15 cellular contexts compared by ENCODE assay signal in the genomic region with DNA sequence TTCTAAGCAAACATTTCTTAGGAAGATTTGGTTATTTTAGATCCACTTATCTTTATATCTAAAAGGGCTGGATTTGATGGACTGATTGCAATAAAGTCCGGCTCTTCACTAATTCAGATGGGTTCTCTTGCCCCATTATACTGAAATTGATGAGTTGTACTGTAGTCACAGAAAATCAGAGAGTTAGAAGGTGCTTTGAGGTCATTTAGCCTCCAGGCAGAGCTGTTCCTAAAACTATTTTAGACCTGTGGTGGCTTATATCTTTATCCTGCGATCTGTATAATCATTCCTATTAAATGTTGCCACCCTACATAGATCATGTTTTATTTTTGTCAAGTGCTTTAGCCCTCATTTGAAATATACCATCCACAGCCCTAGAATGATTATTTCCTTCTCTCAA.
DNase-seq lines count a peak whose midpoint lies in the region; ATAC-seq, FAIRE-seq and TF ChIP-seq lines count a peak whose summit lies in the region.
"Had no signal": no experiment of that assay in that cellular context is flagged by ENCODE, and none has a peak within 500 bp of the region (broad histone marks: within the 10 kb centered on the region; RNA-seq: fewer than 3 reads in every experiment).

No MANE protein-coding gene starts in this region.

- H3K79me2 ChIP-seq in keratinocyte (ENCODE audit: control insufficient read depth, insufficient read depth, low read length), result no peaks in the 10 kb centered on the region

- no peak overlapping the region for H3K27ac ChIP-seq in RWPE2 (ENCODE audit: poor library complexity, severe bottlenecking)
- H3K27ac ChIP-seq in keratinocyte (ENCODE audit: control insufficient read depth, insufficient read depth, low read length), result no peak overlapping the region

- no peak overlapping the region for H3K4me3 ChIP-seq in RWPE2 (ENCODE audit: severe bottlenecking)
- H3K4me3 ChIP-seq in keratinocyte (ENCODE audit: control insufficient read depth in 2 of 3, extremely low read depth in 1 of 3, insufficient read depth in 2 of 3, low read depth in 1 of 3, low read length in 3 of 3), result no peak overlapping the region
- H3K4me3 ChIP-seq: GM12878 had no signal

- dilution Hi-C loops in keratinocyte (cut with MboI; ENCODE audit: extremely low pct_ligation_motif_present, low sequenced_read_pairs), result no loop called here

- no peak overlapping the region for H2AFZ ChIP-seq in keratinocyte (ENCODE audit: control insufficient read depth, low read length)

- H4K20me1 ChIP-seq in keratinocyte (ENCODE audit: control insufficient read depth, extremely low read depth, insufficient read depth, low read length), result no peaks in the 10 kb centered on the region

- H3K4me1 ChIP-seq in RWPE2 (ENCODE audit: insufficient read depth, poor library complexity, severe bottlenecking) (peaks cover 5% of the 10 kb centered on the region), keratinocyte (ENCODE audit: control insufficient read depth, extremely low read depth, insufficient read depth, low read length) (peaks cover 15% of the 10 kb centered on the region)

- TF ChIP-seq CTCF in RWPE2 (IDR thresholded peaks at IDR 0.05; ENCODE audit: poor library complexity, severe bottlenecking) (no peak), keratinocyte (optimal IDR thresholded peaks at IDR 0.05 in 1 of 3, IDR thresholded peaks at IDR 0.05 in 1 of 3, conservative IDR thresholded peaks at IDR 0.05 in 1 of 3; ENCODE audit: extremely low read depth in 1 of 3, insufficient read depth in 2 of 3, low read length in 3 of 3) (no peak), GM10248 (IDR thresholded peaks at IDR 0.05; ENCODE audit: control extremely low read depth, extremely low read depth, low read depth, missing control alignments) (no peak)

- DNase-seq in M059J (ENCODE audit: low read depth) (peak; percentile 74), RWPE2 (ENCODE audit: low spot score) (no peak), keratinocyte (ENCODE audit: low read depth, low spot score) (peak; percentile 7), activated gamma-delta T cell (lab: John Stamatoyannopoulos, UW) (no peak), GM10248 (ENCODE audit: extremely low spot score) (no peak), cortex of kidney (lab: John Stamatoyannopoulos, UW) (no peak)
- DNase-seq in stimulated activated naive CD8-positive, alpha-beta T cell treated with anti-CD3 and anti-CD28 coated beads, Interleukin-15, Interleukin-2, amounts not matched to agents 100 U/mL and 50 U/mL, for 24 hours, result no peak
- DNase-seq: CD8-positive, alpha-beta T cell; COR-L47; DND-41; GOT3; H9 had no signal

- POLR2A ChIA-PET in GM10248 (lab: Yijun Ruan, JAX), result no interaction called here

- no peaks in the 10 kb centered on the region for H3K9me3 ChIP-seq in RWPE2 (ENCODE audit: severe bottlenecking)
- H3K9me3 ChIP-seq in keratinocyte (ENCODE audit: control insufficient read depth, low read depth, low read length), result no peaks in the 10 kb centered on the region

- no peaks in the 10 kb centered on the region for H3K36me3 ChIP-seq in RWPE2 (ENCODE audit: low read depth)
- no peaks in the 10 kb centered on the region for H3K36me3 ChIP-seq in keratinocyte (ENCODE audit: control insufficient read depth in 2 of 2, extremely low read depth in 1 of 2, insufficient read depth in 2 of 2, low read length in 2 of 2)

- no peak overlapping the region for H3K9ac ChIP-seq in keratinocyte (ENCODE audit: control insufficient read depth, extremely low read depth, insufficient read depth, low read length)

- FAIRE-seq in keratinocyte (lab: Jason Lieb, UNC), result no peak
- FAIRE-seq: D721Med, GM12878, GM18507 had no signal

- H3K27me3 ChIP-seq in RWPE2 (ENCODE audit: insufficient read depth, poor library complexity, severe bottlenecking) (no peaks in the 10 kb centered on the region), keratinocyte (ENCODE audit: control insufficient read depth, extremely low read depth, insufficient read depth, low read length) (no peaks in the 10 kb centered on the region)

- no peaks in the 10 kb centered on the region for H3K9me1 ChIP-seq in keratinocyte (ENCODE audit: control insufficient read depth, extremely low read depth, insufficient read depth, low read length)

- H3K4me2 ChIP-seq in keratinocyte (ENCODE audit: control insufficient read depth, extremely low read depth, insufficient read depth, low read depth, low read length), result peak overlapping the region; percentile 50

- CTCF ChIA-PET in GM10248 (lab: Yijun Ruan, JAX), result no interaction called here

- ATAC-seq in RWPE2 (ENCODE audit: low read depth), result peak; percentile 80
- ATAC-seq in stimulated activated naive CD8-positive, alpha-beta T cell treated with anti-CD3 and anti-CD28 coated beads, Interleukin-15, Interleukin-2, amounts not matched to agents 100 U/mL and 50 U/mL, for 24 hours, result no peak
- ATAC-seq: CD8-positive, alpha-beta T cell; GM12878 had no signal

Comparison
In these comparisons a context has a peak if more than half of its experiments do, and no peak if none do; other contexts are left out.
1. DNase-seq: peak in M059J (single experiment) and keratinocyte (single experiment); none in RWPE2 (single experiment), activated gamma-delta T cell (single experiment), GM10248 (single experiment), stimulated activated naive CD8-positive, alpha-beta T cell treated with anti-CD3 and anti-CD28 coated beads, Interleukin-15, Interleukin-2, amounts not matched to agents 100 U/mL and 50 U/mL, for 24 hours (single experiment) and cortex of kidney (single experiment).